8 cellular contexts compared by ENCODE assay signal in genomic region chr11:66958232-66958955, GRCh38. TPM values are rescaled to one million over a fixed set of nuclear protein-coding genes. Genes with fewer than 3 reads are reported as not detected.
DNase-seq lines count a peak whose midpoint lies in the region; ATAC-seq and TF ChIP-seq lines count a peak whose summit lies in the region.

A gene with protein sequence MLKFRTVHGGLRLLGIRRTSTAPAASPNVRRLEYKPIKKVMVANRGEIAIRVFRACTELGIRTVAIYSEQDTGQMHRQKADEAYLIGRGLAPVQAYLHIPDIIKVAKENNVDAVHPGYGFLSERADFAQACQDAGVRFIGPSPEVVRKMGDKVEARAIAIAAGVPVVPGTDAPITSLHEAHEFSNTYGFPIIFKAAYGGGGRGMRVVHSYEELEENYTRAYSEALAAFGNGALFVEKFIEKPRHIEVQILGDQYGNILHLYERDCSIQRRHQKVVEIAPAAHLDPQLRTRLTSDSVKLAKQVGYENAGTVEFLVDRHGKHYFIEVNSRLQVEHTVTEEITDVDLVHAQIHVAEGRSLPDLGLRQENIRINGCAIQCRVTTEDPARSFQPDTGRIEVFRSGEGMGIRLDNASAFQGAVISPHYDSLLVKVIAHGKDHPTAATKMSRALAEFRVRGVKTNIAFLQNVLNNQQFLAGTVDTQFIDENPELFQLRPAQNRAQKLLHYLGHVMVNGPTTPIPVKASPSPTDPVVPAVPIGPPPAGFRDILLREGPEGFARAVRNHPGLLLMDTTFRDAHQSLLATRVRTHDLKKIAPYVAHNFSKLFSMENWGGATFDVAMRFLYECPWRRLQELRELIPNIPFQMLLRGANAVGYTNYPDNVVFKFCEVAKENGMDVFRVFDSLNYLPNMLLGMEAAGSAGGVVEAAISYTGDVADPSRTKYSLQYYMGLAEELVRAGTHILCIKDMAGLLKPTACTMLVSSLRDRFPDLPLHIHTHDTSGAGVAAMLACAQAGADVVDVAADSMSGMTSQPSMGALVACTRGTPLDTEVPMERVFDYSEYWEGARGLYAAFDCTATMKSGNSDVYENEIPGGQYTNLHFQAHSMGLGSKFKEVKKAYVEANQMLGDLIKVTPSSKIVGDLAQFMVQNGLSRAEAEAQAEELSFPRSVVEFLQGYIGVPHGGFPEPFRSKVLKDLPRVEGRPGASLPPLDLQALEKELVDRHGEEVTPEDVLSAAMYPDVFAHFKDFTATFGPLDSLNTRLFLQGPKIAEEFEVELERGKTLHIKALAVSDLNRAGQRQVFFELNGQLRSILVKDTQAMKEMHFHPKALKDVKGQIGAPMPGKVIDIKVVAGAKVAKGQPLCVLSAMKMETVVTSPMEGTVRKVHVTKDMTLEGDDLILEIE (minus strand): TSS chr11:66958383. CDS start chr11:66872159, 86,224 bp downstream.

- TF ChIP-seq EP300 in upper lobe of left lung (IDR thresholded peaks at IDR 0.05), result no peak

- H3K4me1 ChIP-seq in upper lobe of left lung, result peaks cover 11 to 23% (median 12%) of the 10 kb centered on the region in 4 donors

- TF ChIP-seq POLR2A in GM10847 (IDR thresholded peaks at IDR 0.05; ENCODE audit: extremely low read depth, insufficient read length) (peak; percentile 16), upper lobe of left lung (IDR thresholded peaks at IDR 0.05) (peak in 3 of 4 donors; percentile 41 to 82 (median 42))

- no peaks in the 10 kb centered on the region for H3K36me3 ChIP-seq in upper lobe of left lung

- intact Hi-C loops in T-helper 2 cell treated with Interferon-gamma antibody and Interleukin-4, amounts not matched to agents 100 ng/mL and 5 ng/mL, for 36 hours (cut with micrococcal nuclease), result loop anchor here (1.0 to 10.0 kb wide), 4 partner anchors 102 to 364 kb away; partner anchors contain the start of genes CCDC87, CCS, KDM2A and RCE1
- intact Hi-C loops in left cardiac atrium (cut with DNase I), result no loop called here
- intact Hi-C loops in posterior vena cava (cut with DNase I), result no loop called here

- 1 to 4% methylated on average over 25 to 51 of the region's 74 CpGs for WGBS in upper lobe of left lung, 2 donors

- DNase-seq in NCI-H1436 (lab: John Stamatoyannopoulos, UW) (peak; percentile 98), left cardiac atrium (peak; percentile 100), posterior vena cava (ENCODE audit: low spot score) (peak; percentile 100), upper lobe of left lung (peak; percentile 99 to 100)

- peak; percentile 90 for ATAC-seq in HG02763 (IDR thresholded peaks at IDR 0.05; ENCODE audit: unreplicated experiment)
- peak; percentile 98 to 99 for ATAC-seq in left cardiac atrium
- peak; percentile 98 to 100 for ATAC-seq in upper lobe of left lung (ENCODE audit: low FRiP score in 2 of 2)

- no peak for TF ChIP-seq CTCF in upper lobe of left lung (IDR thresholded peaks at IDR 0.05)

- H3K27me3 ChIP-seq in upper lobe of left lung, result no peaks in the 10 kb centered on the region

- H3K27ac ChIP-seq in angular gyrus (ENCODE audit: low read depth, low read length) (peak within 1 kb of the TSS; percentile 78), upper lobe of left lung (peak within 1 kb of the TSS; percentile 61 to 76 (median 71))

- no peaks in the 10 kb centered on the region for H3K9me3 ChIP-seq in upper lobe of left lung

- H3K4me3 ChIP-seq in upper lobe of left lung, result peak within 1 kb of the TSS; percentile 56 to 94 (median 76)

RNA-seq across cellular contexts. Expression of the gene that starts here (rescaled TPM):
- total RNA-seq in T-helper 2 cell treated with Interferon-gamma antibody and Interleukin-4, amounts not matched to agents 100 ng/mL and 5 ng/mL, for 36 hours, result 12.7 and 14.1 TPM in 2 replicates
- total RNA-seq in left cardiac atrium, result 10 to 100 TPM; 21.2 to 39.1 TPM
- total RNA-seq in posterior vena cava, result 10 to 100 TPM in 1 of 2 donors, 1 to 10 TPM in 1; 5.5 to 11.6 TPM
- total RNA-seq in upper lobe of left lung, result 10 to 100 TPM in 4 of 6 donors, 1 to 10 TPM in 2; 5.0 to 49.9 (median 20.9) TPM

Comparison
In these comparisons a context has a peak if more than half of its experiments do, and no peak if none do; other contexts are left out.
1. Peak in every context shown above with its lines: DNase-seq, ATAC-seq, H3K4me3 ChIP-seq and H3K27ac ChIP-seq.